ENCODE assay signal across 8 cellular contexts in the genomic region with DNA sequence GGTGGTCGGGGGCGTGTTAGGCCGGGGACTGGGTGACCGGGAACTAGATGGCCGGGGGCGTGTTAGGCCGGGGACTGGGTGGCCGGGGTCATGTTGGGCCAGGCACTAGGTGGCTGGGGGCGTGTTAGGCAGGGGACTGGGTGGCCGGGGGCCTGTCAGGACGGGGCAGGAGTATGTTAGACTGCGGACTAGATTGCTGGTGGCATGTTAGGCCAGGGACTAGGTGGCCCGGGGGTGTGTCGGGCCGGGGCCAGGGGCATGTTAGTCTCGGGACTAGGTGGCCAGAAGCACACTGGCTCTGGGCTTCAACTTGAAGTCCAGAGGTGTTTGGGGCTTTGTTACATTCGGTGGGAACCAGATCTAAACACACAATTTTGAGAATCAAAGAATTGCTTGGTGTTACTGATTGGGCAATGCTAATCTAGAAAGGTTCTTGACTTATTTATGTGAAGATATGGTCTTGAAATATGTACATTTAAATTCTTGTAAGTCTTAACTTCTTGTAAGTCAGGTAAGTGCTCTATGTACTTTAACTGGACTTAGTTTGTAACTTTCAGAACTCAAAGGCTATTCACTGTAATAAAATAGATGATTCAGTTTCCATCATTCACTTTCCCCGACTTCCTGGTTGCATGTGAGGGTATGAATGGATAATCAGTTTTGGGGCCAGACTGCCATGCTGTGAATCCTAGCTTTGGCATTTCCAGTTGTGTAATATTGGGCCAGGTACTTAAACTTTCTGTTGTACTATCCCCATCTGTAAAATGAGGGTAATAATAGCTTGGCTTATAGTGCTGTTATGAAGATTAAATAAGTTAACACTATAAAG. TPM values are rescaled to one million over a fixed set of nuclear protein-coding genes. Genes with fewer than 3 reads are reported as not detected.
DNase-seq lines count a peak whose midpoint lies in the region; ATAC-seq and TF ChIP-seq lines count a peak whose summit lies in the region.

No MANE protein-coding gene starts in this region.

- CTCF ChIA-PET in activated B cell treated with CpG ODN at 0.5 μM for 24 hours (lab: Charles Lee) = no interaction called here

- H3K27me3 Mint-ChIP-seq in CD14-positive monocyte (ENCODE audit: low read depth in 3 of 3) = peaks cover 5 to 9% (median 5%) of the 10 kb centered on the region in 3 donors
- H3K27me3 Mint-ChIP-seq in activated B cell treated with CpG ODN at 0.5 μM for 24 hours = no peaks in the 10 kb centered on the region

- TF ChIP-seq EP300 in sigmoid colon (IDR thresholded peaks at IDR 0.05) = no peak

- TF ChIP-seq CTCF in CD14-positive monocyte (IDR thresholded peaks at IDR 0.05) (no peak), activated B cell treated with CpG ODN at 0.5 μM for 24 hours (IDR thresholded peaks at IDR 0.05) (no peak), heart left ventricle (IDR thresholded peaks at IDR 0.05) (no peak), sigmoid colon (IDR thresholded peaks at IDR 0.05) (no peak)

- TF ChIP-seq POLR2A in heart left ventricle (IDR thresholded peaks at IDR 0.05) (no peak), sigmoid colon (IDR thresholded peaks at IDR 0.05) (no peak)

- intact Hi-C loops in CD14-positive monocyte (cut with micrococcal nuclease) = loop anchor here in 1 of 2 donors (10.0 kb wide), 1 partner anchor 438 kb away; no protein-coding TSS in a partner anchor
- intact Hi-C loops in activated B cell treated with CpG ODN at 0.5 μM for 24 hours (cut with micrococcal nuclease) = loop anchor here (5.0 to 10.0 kb wide), 4 partner anchors 188 to 1008 kb away; partner anchors contain the start of genes ALKBH3 and HSD17B12
- intact Hi-C loops in heart left ventricle (cut with DNase I) = loop anchor here in 5 of 10 donors (5.0 to 10.0 kb wide), 3 partner anchors 438 to 518 kb away; no protein-coding TSS in a partner anchor
- intact Hi-C loops in sigmoid colon (cut with DNase I) = loop anchor here (10.0 kb wide), 3 partner anchors 188 to 818 kb away; no protein-coding TSS in a partner anchor

- POLR2A ChIA-PET in activated B cell treated with CpG ODN at 0.5 μM for 24 hours (lab: Charles Lee) = no interaction called here

- H3K9me3 ChIP-seq in heart left ventricle (no peaks in the 10 kb centered on the region), sigmoid colon (no peaks in the 10 kb centered on the region)

- ATAC-seq in HG02759 (IDR thresholded peaks at IDR 0.05; ENCODE audit: unreplicated experiment) (peak; percentile 10), activated B cell treated with CpG ODN at 0.5 μM for 24 hours (ENCODE audit: low read depth) (no peak), heart left ventricle (peak in 2 of 4 donors; percentile 4 to 6), GM18502 (IDR thresholded peaks at IDR 0.05; ENCODE audit: poor library complexity, unreplicated experiment) (no peak), HG03139 (IDR thresholded peaks at IDR 0.05; ENCODE audit: unreplicated experiment) (no peak)

- no peaks in the 10 kb centered on the region for H3K27me3 ChIP-seq in heart left ventricle
- H3K27me3 ChIP-seq in sigmoid colon = no peaks in the 10 kb centered on the region

- H3K9me3 Mint-ChIP-seq in CD14-positive monocyte (no peaks in the 10 kb centered on the region), activated B cell treated with CpG ODN at 0.5 μM for 24 hours (no peaks in the 10 kb centered on the region)

- 12 to 17% (median 13%) methylated on average over 15 to 18 of the region's 18 CpGs for WGBS in heart left ventricle, 4 donors
- WGBS in sigmoid colon, 2 donors = 5 to 14% methylated on average over 18 of the region's 18 CpGs

- H3K4me1 ChIP-seq in heart left ventricle = peaks cover 0 to 36% (median 26%) of the 10 kb centered on the region in 12 donors
- H3K4me1 ChIP-seq in sigmoid colon = peaks cover 0 to 21% (median 14%) of the 10 kb centered on the region in 4 donors

- H3K27ac Mint-ChIP-seq in CD14-positive monocyte (peak overlapping the region in 4 of 7 donors; percentile 6 to 56 (median 50)), activated B cell treated with CpG ODN at 0.5 μM for 24 hours (no peak overlapping the region)

- peaks cover 21% of the 10 kb centered on the region for H3K4me1 Mint-ChIP-seq in CD14-positive monocyte
- H3K4me1 Mint-ChIP-seq in activated B cell treated with CpG ODN at 0.5 μM for 24 hours = peaks cover 24% of the 10 kb centered on the region

- no peak for DNase-seq in CD14-positive monocyte (ENCODE audit: low spot score)
- DNase-seq in activated B cell treated with CpG ODN at 0.5 μM for 24 hours = no peak
- no peak for DNase-seq in heart left ventricle
- DNase-seq in sigmoid colon = no peak
- no peak for DNase-seq in GM19238 (ENCODE audit: insufficient read length, low spot score)

- H3K27ac ChIP-seq in heart left ventricle = peak overlapping the region in 3 of 12 donors; percentile 85 to 95 (median 90)
- H3K27ac ChIP-seq in sigmoid colon = peak overlapping the region in 2 of 4 donors; percentile 76 to 81

- H3K4me3 Mint-ChIP-seq in CD14-positive monocyte = peak overlapping the region; percentile 83 to 92
- peak overlapping the region; percentile 87 for H3K4me3 Mint-ChIP-seq in activated B cell treated with CpG ODN at 0.5 μM for 24 hours

- peaks cover 7 to 16% of the 10 kb centered on the region in 2 donors for H3K36me3 Mint-ChIP-seq in CD14-positive monocyte
- H3K36me3 Mint-ChIP-seq in activated B cell treated with CpG ODN at 0.5 μM for 24 hours (ENCODE audit: low read depth) = peaks cover 4% of the 10 kb centered on the region

- H3K36me3 ChIP-seq in heart left ventricle = no peaks in the 10 kb centered on the region
- peaks cover 0 to 6% (median 0%) of the 10 kb centered on the region in 4 donors for H3K36me3 ChIP-seq in sigmoid colon

- peak overlapping the region; percentile 70 to 99 (median 90) for H3K4me3 ChIP-seq in heart left ventricle
- H3K4me3 ChIP-seq in sigmoid colon = peak overlapping the region; percentile 61 to 93 (median 70)

RNA-seq across cellular contexts. Expression of gene EXT2, which starts 1.1 kb away (rescaled TPM):
- 10 to 100 TPM; 34.2 to 41.1 TPM for polyA plus RNA-seq in CD14-positive monocyte
- total RNA-seq in activated B cell treated with CpG ODN at 0.5 μM for 24 hours = 21.9 and 22.1 TPM in 2 replicates
- total RNA-seq in heart left ventricle = 10 to 100 TPM; 24.3 to 41.9 (median 31.9) TPM
- 10 to 100 TPM; 12.6 to 37.8 TPM for polyA plus RNA-seq in heart left ventricle
- 10 to 100 TPM; 46.3 to 68.1 (median 61.2) TPM for total RNA-seq in sigmoid colon
- polyA plus RNA-seq in sigmoid colon = 10 to 100 TPM in 2 of 3 donors, 1 to 10 TPM in 1; 6.6 to 28.5 (median 11.8) TPM

RNA-seq across cellular contexts. Expression of gene ACCS, which starts 30.5 kb away (rescaled TPM):
- polyA plus RNA-seq in CD14-positive monocyte (1 to 10 TPM; 1.3 to 1.7 TPM), heart left ventricle (10 to 100 TPM in 1 of 2 donors, 1 to 10 TPM in 1; 1.7 to 16.7 TPM), sigmoid colon (10 to 100 TPM in 1 of 3 donors, 1 to 10 TPM in 2; 1.8 to 10.7 (median 7.9) TPM)
- total RNA-seq in activated B cell treated with CpG ODN at 0.5 μM for 24 hours (22.4 and 27.0 TPM in 2 replicates), heart left ventricle (10 to 100 TPM in 3 of 9 donors, 1 to 10 TPM in 6; 1.6 to 13.5 (median 8.3) TPM), sigmoid colon (10 to 100 TPM; 11.4 to 52.6 (median 14.3) TPM)

RNA-seq across cellular contexts. Expression of gene ACCSL, which starts 48.8 kb away (rescaled TPM):
- polyA plus RNA-seq in CD14-positive monocyte (not detected), heart left ventricle (not detected), sigmoid colon (not detected)
- total RNA-seq in activated B cell treated with CpG ODN at 0.5 μM for 24 hours (not detected in 2 replicates), heart left ventricle (not detected), sigmoid colon (under 1 TPM in 1 of 4 donors, not detected in 3; 0.27 TPM)
